23 cellular contexts compared by ENCODE assay signal in the genomic region with DNA sequence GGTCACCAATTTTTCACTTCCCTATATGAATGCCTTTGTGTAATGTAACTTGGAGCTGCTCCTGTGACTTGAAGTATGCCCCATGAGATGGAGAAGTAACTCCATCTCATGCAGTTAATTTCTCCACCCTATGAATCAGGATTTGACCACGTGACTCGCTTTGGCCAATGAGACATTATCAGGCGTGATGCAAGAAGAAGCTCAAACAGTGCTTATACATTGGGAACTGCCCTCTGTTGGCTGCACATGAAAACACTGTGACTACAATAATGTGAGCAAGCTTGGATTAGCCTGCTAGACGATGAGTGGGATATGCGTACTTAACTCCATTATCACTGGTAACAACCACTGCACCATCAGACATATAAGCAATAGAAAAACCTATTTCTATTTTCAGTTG.
A peak's percentile ranks its signal among the peaks of the same experiment; 100 is the strongest.
DNase-seq lines count a peak whose midpoint lies in the region; ATAC-seq, FAIRE-seq and TF ChIP-seq lines count a peak whose summit lies in the region.
"Had no signal": no experiment of that assay in that cellular context is flagged by ENCODE, and none has a peak within 500 bp of the region (broad histone marks: within the 10 kb centered on the region; RNA-seq: fewer than 3 reads in every experiment).

No MANE protein-coding gene starts in this region.

- TF ChIP-seq POLR2A in GM12891 (IDR thresholded peaks at IDR 0.05; ENCODE audit: low read depth, low read length), result no peak

- no peaks in the 10 kb centered on the region for H3K36me3 ChIP-seq in SJCRH30
- H3K36me3 ChIP-seq: BLaER1 treated with 17β-estradiol and CSF1 and Interleukin-3, amounts not matched to agents 10 nM and 100 nM; esophagus squamous epithelium; heart left ventricle; thoracic aorta had no signal

- no peaks in the 10 kb centered on the region for H3K4me1 Mint-ChIP-seq in activated T-cell treated with anti-CD3 and anti-CD28 coated beads, Interleukin-2, amount 50 U/mL, for 72 hours (ENCODE audit: low read depth)
- H3K4me1 Mint-ChIP-seq: memory B cell had no signal

- H3K27me3 ChIP-seq in SJCRH30, result no peaks in the 10 kb centered on the region
- H3K27me3 ChIP-seq: BLaER1 treated with 17β-estradiol and CSF1 and Interleukin-3, amounts not matched to agents 10 nM and 100 nM; esophagus squamous epithelium; heart left ventricle had no signal

- no peaks in the 10 kb centered on the region for H3K36me3 Mint-ChIP-seq in activated T-cell treated with anti-CD3 and anti-CD28 coated beads, Interleukin-2, amount 50 U/mL, for 72 hours (ENCODE audit: insufficient read depth in 2 of 2)
- H3K36me3 Mint-ChIP-seq: activated naive CD8-positive, alpha-beta T cell; memory B cell; natural killer cell treated with Interleukin-12 subunit alpha and Interleukin-12 subunit beta and Interleukin-15 and Interleukin-18, amount 100 ng/mL, for 72 hours had no signal

- no peak for ATAC-seq in activated T-cell treated with anti-CD3 and anti-CD28 coated beads, Interleukin-2, amount 50 U/mL, for 72 hours (replicated peaks in 1 of 2)
- ATAC-seq in GM21381 (IDR thresholded peaks at IDR 0.05; ENCODE audit: unreplicated experiment), result no peak
- ATAC-seq: GM23338; heart left ventricle; natural killer cell treated with Interleukin-12 subunit alpha and Interleukin-12 subunit beta and Interleukin-15 and Interleukin-18, amount 100 ng/mL, for 72 hours had no signal

- H3K9me3 Mint-ChIP-seq in activated T-cell treated with anti-CD3 and anti-CD28 coated beads, Interleukin-2, amount 50 U/mL, for 72 hours, result peaks cover 11% of the 10 kb centered on the region in 2 donors
- H3K9me3 Mint-ChIP-seq: GM23338 had no signal

- no peak overlapping the region for H3K4me3 Mint-ChIP-seq in activated T-cell treated with anti-CD3 and anti-CD28 coated beads, Interleukin-2, amount 50 U/mL, for 72 hours
- H3K4me3 Mint-ChIP-seq: activated naive CD8-positive, alpha-beta T cell; GM23338; memory B cell; natural killer cell treated with Interleukin-12 subunit alpha and Interleukin-12 subunit beta and Interleukin-15 and Interleukin-18, amount 100 ng/mL, for 72 hours had no signal

- no peak for FAIRE-seq in GM12891 (lab: Jason Lieb, UNC)

- H3K27me3 Mint-ChIP-seq in activated T-cell treated with anti-CD3 and anti-CD28 coated beads, Interleukin-2, amount 50 U/mL, for 72 hours (ENCODE audit: low read depth), result no peaks in the 10 kb centered on the region
- H3K27me3 Mint-ChIP-seq: activated naive CD8-positive, alpha-beta T cell; memory B cell; natural killer cell treated with Interleukin-12 subunit alpha and Interleukin-12 subunit beta and Interleukin-15 and Interleukin-18, amount 100 ng/mL, for 72 hours had no signal

- DNase-seq in GM12891 (ENCODE audit: insufficient read length, low spot score) (no peak), LHCN-M2 (ENCODE audit: low read depth) (peak; percentile 8), SJCRH30 (peak; percentile 2 to 6), iris pigment epithelial cell (ENCODE audit: low read depth) (peak; percentile 9), KG1 (lab: John Stamatoyannopoulos, UW) (no peak)
- DNase-seq in activated T-cell treated with anti-CD3 and anti-CD28 coated beads, Interleukin-2, amount 50 U/mL, for 72 hours, result no peak
- DNase-seq: activated CD4-positive, alpha-beta T cell treated with anti-CD3 and anti-CD28 coated beads, Interleukin-2, amount 50 U/mL, for 4 hours; activated T-cell treated with anti-CD3 and anti-CD28 coated beads, Interleukin-2, amount 50 U/mL, for 1 hour; DMS79; esophagus squamous epithelium; heart left ventricle; islet precursor cell; NCI-H1092 treated with DMSO at 0.1 percent for 48 hours; NCI-H774; SHP77 had no signal

- H3K4me3 ChIP-seq in SJCRH30, result no peak overlapping the region
- H3K4me3 ChIP-seq: BLaER1 treated with 17β-estradiol and CSF1 and Interleukin-3, amounts not matched to agents 10 nM and 100 nM; esophagus squamous epithelium; GM23338; heart left ventricle; smooth muscle cell; thoracic aorta had no signal

- H3K27ac Mint-ChIP-seq in activated T-cell treated with anti-CD3 and anti-CD28 coated beads, Interleukin-2, amount 50 U/mL, for 72 hours, result no peak overlapping the region
- H3K27ac Mint-ChIP-seq: activated naive CD8-positive, alpha-beta T cell; GM23338; memory B cell; natural killer cell treated with Interleukin-12 subunit alpha and Interleukin-12 subunit beta and Interleukin-15 and Interleukin-18, amount 100 ng/mL, for 72 hours had no signal

- no peak overlapping the region for H3K27ac ChIP-seq in SJCRH30
- H3K27ac ChIP-seq: esophagus squamous epithelium, heart left ventricle, thoracic aorta had no signal

- H3K4me1 ChIP-seq in SJCRH30, result no peaks in the 10 kb centered on the region
- H3K4me1 ChIP-seq: esophagus squamous epithelium, heart left ventricle had no signal

- H3K9me3 ChIP-seq in SJCRH30 (replicated peaks), result no peaks in the 10 kb centered on the region
- H3K9me3 ChIP-seq: esophagus squamous epithelium, thoracic aorta had no signal

TF ChIP-seq in GM12891, 5 proteins besides CTCF, POLR2A, EP300 and RAD21:
- TF ChIP-seq TAF1 (IDR thresholded peaks at IDR 0.05; ENCODE audit: low read depth, low read length) (no peak), SPI1 (IDR thresholded peaks at IDR 0.05; ENCODE audit: low read depth, low read length) (peak; percentile 32; the same call in 1 of the 2 replicates)

Comparison
In these comparisons a context has a peak if more than half of its experiments do, and no peak if none do; other contexts are left out.
1. DNase-seq: peak in LHCN-M2 (single experiment), SJCRH30 (2 of 2) and iris pigment epithelial cell (single experiment); none in GM12891 (single experiment), activated T-cell treated with anti-CD3 and anti-CD28 coated beads, Interleukin-2, amount 50 U/mL, for 72 hours (0 of 2) and KG1 (single experiment).